ENCODE assay signal across 1 cellular context in the genomic region with DNA sequence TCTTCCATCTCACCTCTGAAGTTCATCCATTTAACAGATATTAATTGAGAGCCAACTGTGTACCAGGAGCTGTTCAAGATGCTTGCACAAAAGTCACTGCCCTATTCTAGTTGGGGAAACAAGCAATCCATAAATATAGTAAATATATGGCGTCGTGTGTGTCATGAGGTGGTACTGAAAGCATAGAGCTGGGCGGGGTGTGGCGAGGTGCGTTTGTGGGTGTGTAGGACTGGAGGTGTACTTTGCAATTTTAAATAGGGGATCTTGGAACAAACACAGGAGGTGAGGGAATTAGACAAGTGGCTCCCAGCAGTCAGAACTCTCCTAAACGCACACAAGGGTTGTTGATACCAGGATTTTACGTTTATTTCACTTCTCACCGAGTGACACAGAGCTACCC.
TF ChIP-seq lines count a peak whose summit lies in the region.

No MANE protein-coding gene starts in this region.

TF ChIP-seq in IMR-90, 13 proteins besides CTCF, POLR2A, EP300 and RAD21 (continued from another document):
- TF ChIP-seq RCOR1 (IDR thresholded peaks at IDR 0.05; ENCODE audit: insufficient replicate concordance, low read length) (no peak), MAZ (IDR thresholded peaks at IDR 0.05; ENCODE audit: borderline replicate concordance, low read depth, low read length) (no peak)
TF ChIP-seq in IMR-90: peak in this region for 0.
